In the genomic region with DNA sequence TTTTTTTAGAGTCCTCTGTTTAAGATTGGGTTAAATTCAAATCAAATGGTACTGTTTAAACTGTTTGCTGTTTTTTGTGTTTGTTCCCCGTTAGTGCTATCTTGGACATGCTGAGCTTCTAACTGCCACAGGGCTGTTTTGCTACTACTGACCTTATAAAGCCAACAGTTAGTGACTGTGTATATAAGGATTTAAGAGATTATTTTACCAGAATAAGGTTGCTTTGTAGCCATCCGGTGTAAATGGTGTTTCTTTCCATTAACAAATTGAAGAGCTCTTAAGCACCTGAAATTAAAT, we compare ENCODE assay signal across 20 cellular contexts. TPM values are rescaled to one million over a fixed set of nuclear protein-coding genes. Genes with fewer than 3 reads are reported as not detected.
DNase-seq lines count a peak whose midpoint lies in the region; TF ChIP-seq lines count a peak whose summit lies in the region.
"Had no signal": no experiment of that assay in that cellular context is flagged by ENCODE, and none has a peak within 500 bp of the region (broad histone marks: within the 10 kb centered on the region; RNA-seq: fewer than 3 reads in every experiment).

No MANE protein-coding gene starts in this region.

- H3K4me3 ChIP-seq in Karpas-422 (ENCODE audit: low read length): peak overlapping the region; percentile 70
- H3K4me3 ChIP-seq in adipocyte (ENCODE audit: low read length): no peak overlapping the region
- no peak overlapping the region for H3K4me3 ChIP-seq in right atrium auricular region
- H3K4me3 ChIP-seq: left lung, Peyer's patch, psoas muscle, SK-N-MC had no signal

- peaks cover 16% of the 10 kb centered on the region; the same call in 1 of the 2 replicates for H3K79me2 ChIP-seq in Karpas-422 (ENCODE audit: low read length)

- H2AFZ ChIP-seq in Karpas-422 (ENCODE audit: low read length): no peak overlapping the region

- H3K9me2 ChIP-seq in Karpas-422 (replicated peaks; ENCODE audit: insufficient read depth, low read length): no peaks in the 10 kb centered on the region

- no peaks in the 10 kb centered on the region for H4K20me1 ChIP-seq in Karpas-422 (ENCODE audit: insufficient read depth, low read depth, low read length)

- no peaks in the 10 kb centered on the region for H3K27me3 ChIP-seq in Karpas-422 (ENCODE audit: low read length)
- no peaks in the 10 kb centered on the region for H3K27me3 ChIP-seq in adipocyte (replicated peaks; ENCODE audit: control insufficient read depth, insufficient read depth, low read length)
- H3K27me3 ChIP-seq in layer of hippocampus (ENCODE audit: control insufficient read depth, insufficient read depth, low read length): no peaks in the 10 kb centered on the region
- no peaks in the 10 kb centered on the region for H3K27me3 ChIP-seq in right atrium auricular region
- H3K27me3 ChIP-seq: left lung, Peyer's patch had no signal

- H3K9me3 ChIP-seq in Karpas-422 (ENCODE audit: low read length): no peaks in the 10 kb centered on the region
- no peaks in the 10 kb centered on the region for H3K9me3 ChIP-seq in adipocyte (ENCODE audit: control insufficient read depth, low read length)
- H3K9me3 ChIP-seq in right atrium auricular region: no peaks in the 10 kb centered on the region
- H3K9me3 ChIP-seq: left lung, Peyer's patch, psoas muscle had no signal

- peaks cover 90% of the 10 kb centered on the region for H3K4me1 ChIP-seq in Karpas-422 (ENCODE audit: low read length)
- H3K4me1 ChIP-seq in adipocyte (ENCODE audit: control insufficient read depth, insufficient read depth, low read length): peaks cover 50% of the 10 kb centered on the region
- H3K4me1 ChIP-seq in right atrium auricular region: no peaks in the 10 kb centered on the region
- H3K4me1 ChIP-seq: Peyer's patch, psoas muscle had no signal

- TF ChIP-seq CTCF in right atrium auricular region (IDR thresholded peaks at IDR 0.05): no peak

- H3K36me3 ChIP-seq in Karpas-422 (ENCODE audit: insufficient read depth, low read length): no peaks in the 10 kb centered on the region; the same call in none of the 2 replicates
- no peaks in the 10 kb centered on the region for H3K36me3 ChIP-seq in adipocyte (ENCODE audit: control insufficient read depth, insufficient read depth, low read length, severe bottlenecking)
- H3K36me3 ChIP-seq in right atrium auricular region: no peaks in the 10 kb centered on the region
- H3K36me3 ChIP-seq: left lung, Peyer's patch had no signal

- H3K4me2 ChIP-seq in Karpas-422 (ENCODE audit: low read depth, low read length, poor library complexity, severe bottlenecking): peak overlapping the region; percentile 88

- DNase-seq in Karpas-422 (no peak), adipocyte (ENCODE audit: low read depth) (no peak), right atrium auricular region (ENCODE audit: low spot score) (no peak), SW 1271 (lab: John Stamatoyannopoulos, UW) (no peak), AG20443 (ENCODE audit: low spot score) (no peak)
- DNase-seq: activated naive CD4-positive, alpha-beta T cell treated with anti-CD3 and anti-CD28 coated beads, Interleukin-2, amount 50 U/mL, for 16 hours; activated T-cell treated with anti-CD3 and anti-CD28 coated beads, Interleukin-2, amount 50 U/mL, for 24 hours; AML-193; DMS79 treated with DMSO at 0.1 percent for 48 hours; left lung; MM.1S; NCI-H1436 treated with DMSO at 0.1 percent for 48 hours; Peyer's patch; psoas muscle; stimulated activated CD4-positive, alpha-beta T cell treated with anti-CD3 and anti-CD28 coated beads, Interleukin-4, amount 100 ng/mL, for 4 hours; stimulated activated naive CD8-positive, alpha-beta T cell treated with anti-CD3 and anti-CD28 coated beads, Interleukin-15, amount 100 ng/mL, for 72 hours; T-helper 9 cell had no signal

- H3K27ac ChIP-seq in Karpas-422 (ENCODE audit: low read length) (peak overlapping the region; percentile 84), layer of hippocampus (ENCODE audit: low read depth, low read length) (peak overlapping the region; percentile 90), temporal lobe (ENCODE audit: low read depth, low read length) (peak overlapping the region; percentile 87), right atrium auricular region (no peak overlapping the region)
- H3K27ac ChIP-seq: Peyer's patch, psoas muscle, SK-N-MC had no signal

- H3K9ac ChIP-seq in Karpas-422 (ENCODE audit: low read length) (peak overlapping the region; percentile 71), adipocyte (ENCODE audit: low read length) (peak overlapping the region; percentile 60)

RNA-seq across cellular contexts. Expression of a gene that starts 37.0 kb away (rescaled TPM):
- 21.7 and 31.1 TPM in 2 replicates for total RNA-seq in Karpas-422 (2014; rRNA removed; shearing (Covaris generic); ENCODE audit: low replicate concordance)
- total RNA-seq in temporal lobe (33.4 TPM), right atrium auricular region (10 to 100 TPM in 1 of 2 donors, 1 to 10 TPM in 1; 6.9 to 11.4 TPM)

Comparison
In these comparisons a context has a peak if more than half of its experiments do, and no peak if none do; other contexts are left out.
1. H3K27ac ChIP-seq: peak in Karpas-422 (single experiment), layer of hippocampus (single experiment) and temporal lobe (single experiment); none in right atrium auricular region (0 of 2).